Comparison of ENCODE assay signal across 20 cellular contexts in genomic region chr2:204880928-204881327, GRCh38.
DNase-seq lines count a peak whose midpoint lies in the region; ATAC-seq, FAIRE-seq and TF ChIP-seq lines count a peak whose summit lies in the region.
"Had no signal": no experiment of that assay in that cellular context is flagged by ENCODE, and none has a peak within 500 bp of the region (broad histone marks: within the 10 kb centered on the region; RNA-seq: fewer than 3 reads in every experiment).

No MANE protein-coding gene starts in this region.

- H3K4me1 Mint-ChIP-seq in T-helper 1 cell treated with Interleukin-12 subunit alpha and Interleukin-12 subunit beta and Interleukin-4 antibody, amounts not matched to agents 30 μg/mL and 1 μg/mL, for 36 hours (ENCODE audit: low read depth), result peaks cover 44% of the 10 kb centered on the region
- H3K4me1 Mint-ChIP-seq in activated naive CD4-positive, alpha-beta T cell treated with anti-CD3 and anti-CD28 coated beads, Interleukin-2, amount 10 ng/mL, durations not matched to agents 7 days and 5 days, result peaks cover 82% of the 10 kb centered on the region
- H3K4me1 Mint-ChIP-seq in T-helper 2 cell treated with Interferon-gamma antibody and Interleukin-4, amounts not matched to agents 5 μg/mL and 100 μg/mL, for 36 hours (ENCODE audit: low read depth), result peaks cover 60% of the 10 kb centered on the region
- H3K4me1 Mint-ChIP-seq in naive thymus-derived CD8-positive, alpha-beta T cell, result peaks cover 14 to 40% (median 25%) of the 10 kb centered on the region in 4 donors
- H3K4me1 Mint-ChIP-seq in CD14-positive monocyte, result no peaks in the 10 kb centered on the region
- H3K4me1 Mint-ChIP-seq: IgD-negative memory B cell had no signal

- peaks cover 2% of the 10 kb centered on the region for H3K9me3 ChIP-seq in small intestine (ENCODE audit: control insufficient read depth, low read depth)
- H3K9me3 ChIP-seq: BLaER1 had no signal

- peaks cover 4% of the 10 kb centered on the region for H3K9me3 Mint-ChIP-seq in T-helper 1 cell treated with Interleukin-12 subunit alpha and Interleukin-12 subunit beta and Interleukin-4 antibody, amounts not matched to agents 30 μg/mL and 1 μg/mL, for 36 hours
- H3K9me3 Mint-ChIP-seq in activated naive CD4-positive, alpha-beta T cell treated with anti-CD3 and anti-CD28 coated beads, Interleukin-2, amount 10 ng/mL, durations not matched to agents 7 days and 5 days, result peaks cover 18% of the 10 kb centered on the region
- peaks cover 11% of the 10 kb centered on the region for H3K9me3 Mint-ChIP-seq in T-helper 2 cell treated with Interferon-gamma antibody and Interleukin-4, amounts not matched to agents 5 μg/mL and 100 μg/mL, for 36 hours
- no peaks in the 10 kb centered on the region for H3K9me3 Mint-ChIP-seq in naive thymus-derived CD8-positive, alpha-beta T cell
- no peaks in the 10 kb centered on the region for H3K9me3 Mint-ChIP-seq in CD14-positive monocyte
- H3K9me3 Mint-ChIP-seq: IgD-negative memory B cell had no signal

- TF ChIP-seq CTCF in CD14-positive monocyte (IDR thresholded peaks at IDR 0.05), result no peak

- H3K4me3 ChIP-seq in small intestine (ENCODE audit: low read depth in 1 of 2, low read length in 2 of 2), result no peak overlapping the region
- H3K4me3 ChIP-seq: BLaER1 had no signal

- POLR2A ChIA-PET in naive thymus-derived CD8-positive, alpha-beta T cell (lab: Charles Lee), result interaction anchor here (0.6 to 1.0 kb wide), 3 partner anchors 85 to 143 kb away, joined by 3 to 4 read pairs (median 3); no protein-coding TSS in a partner anchor

- 86 to 88% (median 88%) methylated on average over 3 of the region's 3 CpGs for WGBS in small intestine, 3 donors

- no peak for DNase-seq in T-helper 1 cell
- no peak for DNase-seq in activated naive CD4-positive, alpha-beta T cell treated with anti-CD3 and anti-CD28 coated beads, Interleukin-2, amount 10 ng/mL, durations not matched to agents 7 days and 5 days
- DNase-seq in activated naive CD4-positive, alpha-beta T cell treated with Interleukin-2 at 50 U/mL for 16 hours, result no peak
- no peak for DNase-seq in T-helper 2 cell treated with Interferon-gamma antibody and Interleukin-4, amounts not matched to agents 5 μg/mL and 100 μg/mL, for 36 hours (ENCODE audit: low spot score)
- no peak for DNase-seq in naive thymus-derived CD8-positive, alpha-beta T cell
- DNase-seq in small intestine, result no peak
- no peak for DNase-seq in CD14-positive monocyte (ENCODE audit: low spot score)
- DNase-seq: ACHN, EL, GF-D8, H7, NCI-H1105, NCI-H2029 treated with DMSO at 0.1 percent for 48 hours, NCI-H226, NCI-H510A treated with DMSO at 0.1 percent for 48 hours, NCI-H748 treated with DMSO at 0.1 percent for 48 hours had no signal

- H3K27ac ChIP-seq in small intestine (ENCODE audit: low read depth in 1 of 2, low read length in 1 of 2), result no peak overlapping the region
- H3K27ac ChIP-seq: 22Rv1, BLaER1 had no signal

- H3K27ac Mint-ChIP-seq in T-helper 1 cell treated with Interleukin-12 subunit alpha and Interleukin-12 subunit beta and Interleukin-4 antibody, amounts not matched to agents 30 μg/mL and 1 μg/mL, for 36 hours, result peak overlapping the region; percentile 77
- peak overlapping the region; percentile 96 for H3K27ac Mint-ChIP-seq in activated naive CD4-positive, alpha-beta T cell treated with anti-CD3 and anti-CD28 coated beads, Interleukin-2, amount 10 ng/mL, durations not matched to agents 7 days and 5 days
- peak overlapping the region; percentile 89 for H3K27ac Mint-ChIP-seq in T-helper 2 cell treated with Interferon-gamma antibody and Interleukin-4, amounts not matched to agents 5 μg/mL and 100 μg/mL, for 36 hours
- H3K27ac Mint-ChIP-seq in naive thymus-derived CD8-positive, alpha-beta T cell, result peak overlapping the region in 9 of 10 donors; percentile 40 to 94 (median 92)
- H3K27ac Mint-ChIP-seq in CD14-positive monocyte, result no peak overlapping the region

- peaks cover 4% of the 10 kb centered on the region for H3K36me3 Mint-ChIP-seq in T-helper 1 cell treated with Interleukin-12 subunit alpha and Interleukin-12 subunit beta and Interleukin-4 antibody, amounts not matched to agents 30 μg/mL and 1 μg/mL, for 36 hours (ENCODE audit: low read depth)
- H3K36me3 Mint-ChIP-seq in activated naive CD4-positive, alpha-beta T cell treated with anti-CD3 and anti-CD28 coated beads, Interleukin-2, amount 10 ng/mL, durations not matched to agents 7 days and 5 days, result peaks cover 42% of the 10 kb centered on the region
- peaks cover 34% of the 10 kb centered on the region for H3K36me3 Mint-ChIP-seq in T-helper 2 cell treated with Interferon-gamma antibody and Interleukin-4, amounts not matched to agents 5 μg/mL and 100 μg/mL, for 36 hours (ENCODE audit: low read depth)
- no peaks in the 10 kb centered on the region for H3K36me3 Mint-ChIP-seq in naive thymus-derived CD8-positive, alpha-beta T cell
- no peaks in the 10 kb centered on the region for H3K36me3 Mint-ChIP-seq in CD14-positive monocyte
- H3K36me3 Mint-ChIP-seq: IgD-negative memory B cell had no signal

- no peaks in the 10 kb centered on the region for H3K4me1 ChIP-seq in small intestine (ENCODE audit: control insufficient read depth in 2 of 2, insufficient read depth in 1 of 2, low read depth in 1 of 2, low read length in 1 of 2)
- H3K4me1 ChIP-seq: BLaER1 had no signal

- H3K27me3 ChIP-seq in small intestine (ENCODE audit: control insufficient read depth in 2 of 2, insufficient read depth in 2 of 2, low read length in 2 of 2), result no peaks in the 10 kb centered on the region
- H3K27me3 ChIP-seq: BLaER1 had no signal

- CTCF ChIA-PET in activated naive CD4-positive, alpha-beta T cell treated with anti-CD3 and anti-CD28 coated beads, Interleukin-2, amount 10 ng/mL, durations not matched to agents 7 days and 5 days (lab: Charles Lee), result interaction anchor here (0.6 to 1.6 kb wide), 5 partner anchors 8 to 797 kb away, joined by 3 to 4 read pairs (median 3); no protein-coding TSS in a partner anchor

- intact Hi-C loops in CD14-positive monocyte (cut with micrococcal nuclease), result no loop called here

- no peak for ATAC-seq in naive thymus-derived CD8-positive, alpha-beta T cell

- FAIRE-seq in small intestine (lab: Jason Lieb, UNC), result no peak

- H3K27me3 Mint-ChIP-seq in T-helper 1 cell treated with Interleukin-12 subunit alpha and Interleukin-12 subunit beta and Interleukin-4 antibody, amounts not matched to agents 30 μg/mL and 1 μg/mL, for 36 hours (ENCODE audit: low read depth), result no peaks in the 10 kb centered on the region
- H3K27me3 Mint-ChIP-seq in activated naive CD4-positive, alpha-beta T cell treated with anti-CD3 and anti-CD28 coated beads, Interleukin-2, amount 10 ng/mL, durations not matched to agents 7 days and 5 days, result no peaks in the 10 kb centered on the region
- no peaks in the 10 kb centered on the region for H3K27me3 Mint-ChIP-seq in T-helper 2 cell treated with Interferon-gamma antibody and Interleukin-4, amounts not matched to agents 5 μg/mL and 100 μg/mL, for 36 hours (ENCODE audit: low read depth)
- no peaks in the 10 kb centered on the region for H3K27me3 Mint-ChIP-seq in naive thymus-derived CD8-positive, alpha-beta T cell
- peaks cover 0 to 5% (median 2%) of the 10 kb centered on the region in 3 donors for H3K27me3 Mint-ChIP-seq in CD14-positive monocyte (ENCODE audit: low read depth in 3 of 3)
- H3K27me3 Mint-ChIP-seq: IgD-negative memory B cell had no signal

- no peaks in the 10 kb centered on the region for H3K36me3 ChIP-seq in small intestine (ENCODE audit: control insufficient read depth in 2 of 2, insufficient read depth in 2 of 2, low read length in 2 of 2)
- H3K36me3 ChIP-seq: BLaER1 had no signal

- peak overlapping the region; percentile 66 for H3K4me3 Mint-ChIP-seq in T-helper 1 cell treated with Interleukin-12 subunit alpha and Interleukin-12 subunit beta and Interleukin-4 antibody, amounts not matched to agents 30 μg/mL and 1 μg/mL, for 36 hours
- peak overlapping the region; percentile 66 for H3K4me3 Mint-ChIP-seq in activated naive CD4-positive, alpha-beta T cell treated with anti-CD3 and anti-CD28 coated beads, Interleukin-2, amount 10 ng/mL, durations not matched to agents 7 days and 5 days
- H3K4me3 Mint-ChIP-seq in T-helper 2 cell treated with Interferon-gamma antibody and Interleukin-4, amounts not matched to agents 5 μg/mL and 100 μg/mL, for 36 hours, result peak overlapping the region; percentile 76
- peak overlapping the region in 8 of 10 donors; percentile 43 to 76 (median 62) for H3K4me3 Mint-ChIP-seq in naive thymus-derived CD8-positive, alpha-beta T cell
- H3K4me3 Mint-ChIP-seq in CD14-positive monocyte, result no peak overlapping the region
- H3K4me3 Mint-ChIP-seq: IgD-negative memory B cell had no signal

Comparison
In these comparisons a context has a peak if more than half of its experiments do, and no peak if none do; other contexts are left out.
1. H3K27ac Mint-ChIP-seq: peak in T-helper 1 cell treated with Interleukin-12 subunit alpha and Interleukin-12 subunit beta and Interleukin-4 antibody, amounts not matched to agents 30 μg/mL and 1 μg/mL, for 36 hours (single experiment), activated naive CD4-positive, alpha-beta T cell treated with anti-CD3 and anti-CD28 coated beads, Interleukin-2, amount 10 ng/mL, durations not matched to agents 7 days and 5 days (single experiment), T-helper 2 cell treated with Interferon-gamma antibody and Interleukin-4, amounts not matched to agents 5 μg/mL and 100 μg/mL, for 36 hours (single experiment) and naive thymus-derived CD8-positive, alpha-beta T cell (9 of 10); none in CD14-positive monocyte (0 of 7).
2. H3K4me3 Mint-ChIP-seq: peak in T-helper 1 cell treated with Interleukin-12 subunit alpha and Interleukin-12 subunit beta and Interleukin-4 antibody, amounts not matched to agents 30 μg/mL and 1 μg/mL, for 36 hours (single experiment), activated naive CD4-positive, alpha-beta T cell treated with anti-CD3 and anti-CD28 coated beads, Interleukin-2, amount 10 ng/mL, durations not matched to agents 7 days and 5 days (single experiment), T-helper 2 cell treated with Interferon-gamma antibody and Interleukin-4, amounts not matched to agents 5 μg/mL and 100 μg/mL, for 36 hours (single experiment) and naive thymus-derived CD8-positive, alpha-beta T cell (8 of 10); none in CD14-positive monocyte (0 of 2).